In genomic region chr5:32538031-32538547, GRCh38 we compare ENCODE assay signal across 8 cellular contexts. TPM values are rescaled to one million over a fixed set of nuclear protein-coding genes. Genes with fewer than 3 reads are reported as not detected.
A peak's percentile ranks its signal among the peaks of the same experiment; 100 is the strongest.
DNase-seq lines count a peak whose midpoint lies in the region; ATAC-seq and TF ChIP-seq lines count a peak whose summit lies in the region.

No MANE protein-coding gene starts in this region.

- H3K4me3 Mint-ChIP-seq in immature natural killer cell: no peak overlapping the region

- no peaks in the 10 kb centered on the region for H3K36me3 Mint-ChIP-seq in immature natural killer cell

- DNase-seq in GM10248 (ENCODE audit: extremely low spot score): peak; percentile 70
- peak; percentile 35 for DNase-seq in activated CD8-positive, alpha-beta memory T cell treated with anti-CD3 and anti-CD28 coated beads, Interleukin-2, amount 50 U/mL, for 4 hours
- DNase-seq in stimulated activated CD4-positive, alpha-beta T cell treated with anti-CD3 and anti-CD28 coated beads, Interleukin-2, amount 100 ng/mL, for 4 hours (ENCODE audit: low read depth): peak; percentile 39
- DNase-seq in DMS53 treated with DMSO at 0.1 percent for 48 hours (lab: John Stamatoyannopoulos, UW; ENCODE audit: unreplicated experiment): no peak
- no peak for DNase-seq in immature natural killer cell
- DNase-seq in DMS 273 treated with DMSO at 0.1 percent for 48 hours (lab: John Stamatoyannopoulos, UW): no peak

- no peak for TF ChIP-seq CTCF in GM10248 (IDR thresholded peaks at IDR 0.05; ENCODE audit: control extremely low read depth, extremely low read depth, low read depth, missing control alignments)

- POLR2A ChIA-PET in GM10248 (lab: Yijun Ruan, JAX): interaction anchor here (0.6 to 0.7 kb wide), 2 partner anchors 12 to 52 kb away, joined by 3 to 5 read pairs; no protein-coding TSS in a partner anchor

- H3K4me1 Mint-ChIP-seq in immature natural killer cell: no peaks in the 10 kb centered on the region

- H3K27me3 Mint-ChIP-seq in immature natural killer cell (ENCODE audit: low read depth in 3 of 3): peaks cover 0 to 5% (median 0%) of the 10 kb centered on the region in 3 donors

- no peaks in the 10 kb centered on the region for H3K9me3 Mint-ChIP-seq in immature natural killer cell

- CTCF ChIA-PET in GM10248 (lab: Yijun Ruan, JAX): interaction anchor here (0.8 to 4.1 kb wide), 4 partner anchors 44 to 52 kb away, joined by 3 to 27 read pairs (median 10); no protein-coding TSS in a partner anchor

- no peak overlapping the region for H3K27ac Mint-ChIP-seq in immature natural killer cell

- ATAC-seq in GM21367 (IDR thresholded peaks at IDR 0.05; ENCODE audit: unreplicated experiment) (peak; percentile 76), HG03520 (IDR thresholded peaks at IDR 0.05; ENCODE audit: unreplicated experiment) (peak; percentile 74)

RNA-seq across cellular contexts. Expression of gene SUB1, which starts 47.3 kb away (rescaled TPM):
- 100 to 1,000 TPM; 471 to 654 (median 487) TPM for polyA plus RNA-seq in immature natural killer cell

Comparison
In these comparisons a context has a peak if more than half of its experiments do, and no peak if none do; other contexts are left out.
1. DNase-seq: peak in GM10248 (single experiment), activated CD8-positive, alpha-beta memory T cell treated with anti-CD3 and anti-CD28 coated beads, Interleukin-2, amount 50 U/mL, for 4 hours (single experiment) and stimulated activated CD4-positive, alpha-beta T cell treated with anti-CD3 and anti-CD28 coated beads, Interleukin-2, amount 100 ng/mL, for 4 hours (single experiment); none in DMS53 treated with DMSO at 0.1 percent for 48 hours (single experiment), immature natural killer cell (0 of 3) and DMS 273 treated with DMSO at 0.1 percent for 48 hours (single experiment).